In genomic region chr6:107741191-107741680, GRCh38 we compare ENCODE assay signal across 12 cellular contexts.
DNase-seq lines count a peak whose midpoint lies in the region; ATAC-seq and TF ChIP-seq lines count a peak whose summit lies in the region.
"Had no signal": no experiment of that assay in that cellular context is flagged by ENCODE, and none has a peak within 500 bp of the region (broad histone marks: within the 10 kb centered on the region; RNA-seq: fewer than 3 reads in every experiment).

No MANE protein-coding gene starts in this region.

- H3K27me3 ChIP-seq in CD4-positive, CD25-positive, alpha-beta regulatory T cell (ENCODE audit: control insufficient read depth, insufficient read depth, low read length) = no peaks in the 10 kb centered on the region
- H3K27me3 ChIP-seq: body of pancreas had no signal

- H3K9me3 Mint-ChIP-seq in CD4-positive, CD25-positive, alpha-beta regulatory T cell = peaks cover 0 to 3% (median 0%) of the 10 kb centered on the region in 7 donors
- H3K9me3 Mint-ChIP-seq in activated T-helper 2 cell treated with anti-CD3 and anti-CD28 coated beads, Interferon-gamma antibody, Interleukin-2, Interleukin-4, amounts not matched to agents 10 μg/mL and 5 μg/mL and 100 μg/mL, durations not matched to agents 14 hours and 24 hours and 36 hours = no peaks in the 10 kb centered on the region
- no peaks in the 10 kb centered on the region for H3K9me3 Mint-ChIP-seq in natural killer cell

- H3K9me3 ChIP-seq in CD4-positive, CD25-positive, alpha-beta regulatory T cell (ENCODE audit: control insufficient read depth in 2 of 2, low read length in 2 of 2) = no peaks in the 10 kb centered on the region
- H3K9me3 ChIP-seq: body of pancreas had no signal

- no peak for TF ChIP-seq CTCF in natural killer cell (IDR thresholded peaks at IDR 0.05)

- peaks cover 60% of the 10 kb centered on the region for H3K36me3 Mint-ChIP-seq in CD4-positive, CD25-positive, alpha-beta regulatory T cell
- peaks cover 24% of the 10 kb centered on the region for H3K36me3 Mint-ChIP-seq in activated T-helper 2 cell treated with anti-CD3 and anti-CD28 coated beads, Interferon-gamma antibody, Interleukin-2, Interleukin-4, amounts not matched to agents 10 μg/mL and 5 μg/mL and 100 μg/mL, durations not matched to agents 14 hours and 24 hours and 36 hours (ENCODE audit: low read depth)
- peaks cover 51% of the 10 kb centered on the region for H3K36me3 Mint-ChIP-seq in natural killer cell

- peak overlapping the region; percentile 37 to 82 (median 80) for H3K4me3 Mint-ChIP-seq in CD4-positive, CD25-positive, alpha-beta regulatory T cell
- H3K4me3 Mint-ChIP-seq in activated T-helper 2 cell treated with anti-CD3 and anti-CD28 coated beads, Interferon-gamma antibody, Interleukin-2, Interleukin-4, amounts not matched to agents 10 μg/mL and 5 μg/mL and 100 μg/mL, durations not matched to agents 14 hours and 24 hours and 36 hours (ENCODE audit: low read depth) = peak overlapping the region; percentile 50
- peak overlapping the region; percentile 85 for H3K4me3 Mint-ChIP-seq in natural killer cell

- H3K27ac Mint-ChIP-seq in CD4-positive, CD25-positive, alpha-beta regulatory T cell = peak overlapping the region; percentile 91 to 100 (median 93)
- peak overlapping the region; percentile 6 for H3K27ac Mint-ChIP-seq in activated T-helper 2 cell treated with anti-CD3 and anti-CD28 coated beads, Interferon-gamma antibody, Interleukin-2, Interleukin-4, amounts not matched to agents 10 μg/mL and 5 μg/mL and 100 μg/mL, durations not matched to agents 14 hours and 24 hours and 36 hours
- peak overlapping the region; percentile 83 to 93 for H3K27ac Mint-ChIP-seq in natural killer cell

- peaks cover 31 to 64% (median 44%) of the 10 kb centered on the region in 4 donors for H3K4me1 Mint-ChIP-seq in CD4-positive, CD25-positive, alpha-beta regulatory T cell
- peaks cover 42% of the 10 kb centered on the region for H3K4me1 Mint-ChIP-seq in activated T-helper 2 cell treated with anti-CD3 and anti-CD28 coated beads, Interferon-gamma antibody, Interleukin-2, Interleukin-4, amounts not matched to agents 10 μg/mL and 5 μg/mL and 100 μg/mL, durations not matched to agents 14 hours and 24 hours and 36 hours (ENCODE audit: low read depth)
- peaks cover 50 to 57% of the 10 kb centered on the region in 2 donors for H3K4me1 Mint-ChIP-seq in natural killer cell

- ATAC-seq in CD4-positive, CD25-positive, alpha-beta regulatory T cell (ENCODE audit: low read depth in 2 of 2) = peak; percentile 24 to 35
- peak; percentile 6 for ATAC-seq in GM19463 (IDR thresholded peaks at IDR 0.05; ENCODE audit: unreplicated experiment)
- ATAC-seq in natural killer cell = peak; percentile 25 to 51 (median 38)
- ATAC-seq in GM19452 (IDR thresholded peaks at IDR 0.05; ENCODE audit: unreplicated experiment) = no peak
- ATAC-seq: body of pancreas, HCT116 had no signal

- H3K27ac ChIP-seq in CD4-positive, CD25-positive, alpha-beta regulatory T cell (ENCODE audit: insufficient read depth, low read length, poor library complexity, severe bottlenecking) = peak overlapping the region; percentile 52
- H3K27ac ChIP-seq: body of pancreas had no signal

- peak overlapping the region; percentile 75 for H3K4me3 ChIP-seq in CD4-positive, CD25-positive, alpha-beta regulatory T cell (ENCODE audit: low read depth, low read length)
- H3K4me3 ChIP-seq: body of pancreas had no signal

- H3K27me3 Mint-ChIP-seq in CD4-positive, CD25-positive, alpha-beta regulatory T cell = peaks cover 6% of the 10 kb centered on the region
- peaks cover 17% of the 10 kb centered on the region for H3K27me3 Mint-ChIP-seq in activated T-helper 2 cell treated with anti-CD3 and anti-CD28 coated beads, Interferon-gamma antibody, Interleukin-2, Interleukin-4, amounts not matched to agents 10 μg/mL and 5 μg/mL and 100 μg/mL, durations not matched to agents 14 hours and 24 hours and 36 hours (ENCODE audit: low read depth)
- H3K27me3 Mint-ChIP-seq in natural killer cell (ENCODE audit: low read depth in 2 of 2) = no peaks in the 10 kb centered on the region

- no peak for DNase-seq in CD4-positive, CD25-positive, alpha-beta regulatory T cell
- DNase-seq in activated T-helper 2 cell treated with anti-CD3 and anti-CD28 coated beads, Interferon-gamma antibody, Interleukin-2, Interleukin-4, amounts not matched to agents 10 μg/mL and 5 μg/mL and 100 μg/mL, durations not matched to agents 14 hours and 24 hours and 36 hours (ENCODE audit: low spot score) = no peak
- DNase-seq in natural killer cell (no peak), NCI-H2227 (lab: John Stamatoyannopoulos, UW; ENCODE audit: unreplicated experiment) (no peak), HT-29 (ENCODE audit: low spot score) (no peak)
- no peak for DNase-seq in NK-92 treated with Interleukin-12 subunit alpha and Interleukin-12 subunit beta, amount 100 ng/mL, for 24 hours (lab: John Stamatoyannopoulos, UW)
- DNase-seq: body of pancreas, mammary epithelial cell, NCI-H1930 had no signal

- peaks cover 41% of the 10 kb centered on the region for H3K4me1 ChIP-seq in CD4-positive, CD25-positive, alpha-beta regulatory T cell (ENCODE audit: control insufficient read depth, insufficient read depth, low read length, poor library complexity, severe bottlenecking)
- H3K4me1 ChIP-seq: body of pancreas had no signal

- intact Hi-C loops in activated T-helper 2 cell treated with anti-CD3 and anti-CD28 coated beads, Interferon-gamma antibody, Interleukin-2, Interleukin-4, amounts not matched to agents 10 μg/mL and 5 μg/mL and 100 μg/mL, durations not matched to agents 14 hours and 24 hours and 36 hours (cut with micrococcal nuclease) = loop anchor here (5.0 kb wide), 1 partner anchor 34 kb away; no protein-coding TSS in a partner anchor
- intact Hi-C loops in natural killer cell (cut with micrococcal nuclease) = no loop called here

- peaks cover 22% of the 10 kb centered on the region for H3K36me3 ChIP-seq in CD4-positive, CD25-positive, alpha-beta regulatory T cell (ENCODE audit: control insufficient read depth, insufficient read depth, low read length)

Comparison
In these comparisons a context has a peak if more than half of its experiments do, and no peak if none do; other contexts are left out.
1. H3K27ac Mint-ChIP-seq: peak in every context shown above with its lines; median percentile 93 in CD4-positive, CD25-positive, alpha-beta regulatory T cell; 88 in natural killer cell; 6 in activated T-helper 2 cell treated with anti-CD3 and anti-CD28 coated beads, Interferon-gamma antibody, Interleukin-2, Interleukin-4, amounts not matched to agents 10 μg/mL and 5 μg/mL and 100 μg/mL, durations not matched to agents 14 hours and 24 hours and 36 hours.